In genomic region chr22:45535835-45536234, GRCh38 we compare ENCODE assay signal across 1 cellular context. TPM values are rescaled to one million over a fixed set of nuclear protein-coding genes. Genes with fewer than 3 reads are reported as not detected.
"Had no signal": no experiment of that assay in that cellular context is flagged by ENCODE, and none has a peak within 500 bp of the region (broad histone marks: within the 10 kb centered on the region; RNA-seq: fewer than 3 reads in every experiment).

No MANE protein-coding gene starts in this region.

RNA-seq across cellular contexts. Expression of gene FBLN1, which starts 33.2 kb away (rescaled TPM):
- total RNA-seq: naive thymus-derived CD8-positive, alpha-beta T cell had no signal
- polyA plus RNA-seq: naive thymus-derived CD8-positive, alpha-beta T cell had no signal
